ENCODE assay signal across 18 cellular contexts in the genomic region with DNA sequence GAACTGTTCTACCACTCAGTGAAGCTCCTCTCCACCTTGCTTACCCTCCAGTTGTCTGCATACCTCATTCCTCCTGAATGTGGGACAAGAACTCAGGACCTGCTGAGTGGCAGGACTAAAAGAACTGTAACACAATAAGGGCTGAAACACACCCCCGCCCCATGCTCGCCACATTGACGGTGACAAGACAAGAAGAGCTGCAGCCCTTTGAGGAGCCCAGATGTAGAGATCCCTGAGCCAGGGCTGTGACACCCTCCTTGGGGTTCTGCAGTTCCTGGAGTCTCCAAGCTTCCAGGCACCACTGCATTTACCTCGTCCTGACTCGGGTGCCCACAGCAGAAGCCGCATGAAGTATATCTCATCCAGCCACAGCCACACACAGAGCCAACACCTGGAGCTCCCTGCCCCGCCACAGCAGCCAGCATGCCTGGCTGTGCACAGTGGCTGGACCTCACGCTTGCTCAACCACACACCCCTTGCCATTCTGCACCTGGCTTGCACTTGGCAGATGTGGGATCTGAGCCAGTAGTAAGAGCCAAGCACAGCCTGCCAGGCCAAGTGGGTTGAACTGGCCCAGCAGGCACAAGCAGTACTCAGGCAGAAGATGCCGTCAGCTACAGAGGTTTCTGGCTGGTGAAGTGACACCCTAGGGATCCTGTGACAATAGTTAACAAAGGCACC.
DNase-seq lines count a peak whose midpoint lies in the region; ATAC-seq and TF ChIP-seq lines count a peak whose summit lies in the region.
"Had no signal": no experiment of that assay in that cellular context is flagged by ENCODE, and none has a peak within 500 bp of the region (broad histone marks: within the 10 kb centered on the region; RNA-seq: fewer than 3 reads in every experiment).

No MANE protein-coding gene starts in this region.

- no peak overlapping the region for H3K4me3 ChIP-seq in body of pancreas
- no peak overlapping the region for H3K4me3 ChIP-seq in skeletal muscle cell (ENCODE audit: low read depth, low read length)
- H3K4me3 ChIP-seq: GM23248, Peyer's patch had no signal

- no peaks in the 10 kb centered on the region for H3K4me1 ChIP-seq in body of pancreas
- H3K4me1 ChIP-seq: Peyer's patch had no signal

- H3K36me3 ChIP-seq in body of pancreas (replicated peaks in 1 of 2; ENCODE audit: insufficient read depth in 1 of 2, low read depth in 2 of 2) = peaks cover 0 to 2% of the 10 kb centered on the region in 2 donors

- no peak overlapping the region for H3K27ac ChIP-seq in body of pancreas
- H3K27ac ChIP-seq: GM23248, Peyer's patch had no signal

- TF ChIP-seq CTCF in body of pancreas (IDR thresholded peaks at IDR 0.05) = no peak

- no peaks in the 10 kb centered on the region for H3K27me3 ChIP-seq in body of pancreas
- H3K27me3 ChIP-seq: Peyer's patch had no signal

- H3K9me3 ChIP-seq in body of pancreas = no peaks in the 10 kb centered on the region
- H3K9me3 ChIP-seq: Peyer's patch had no signal

- ATAC-seq in body of pancreas (peak; percentile 81), left lobe of liver (peak; percentile 91), HG02852 (IDR thresholded peaks at IDR 0.05; ENCODE audit: unreplicated experiment) (no peak), GM21526 (IDR thresholded peaks at IDR 0.05; ENCODE audit: low FRiP score, unreplicated experiment) (no peak)
- ATAC-seq: left colon had no signal

- 79 to 87% methylated on average over 8 to 9 of the region's 9 CpGs for WGBS in body of pancreas, 2 donors

- intact Hi-C loops in body of pancreas (cut with DNase I) = no loop called here

- no peak for TF ChIP-seq POLR2A in body of pancreas (IDR thresholded peaks at IDR 0.05)

- DNase-seq in NCI-H2029 (lab: John Stamatoyannopoulos, UW) = peak; percentile 51
- DNase-seq in body of pancreas = peak; percentile 57 to 86 (median 68)
- peak; percentile 93 for DNase-seq in left lobe of liver (ENCODE audit: low spot score)
- peak; percentile 4 for DNase-seq in skeletal muscle cell (ENCODE audit: low read depth)
- DNase-seq in dedifferentiated amniotic fluid mesenchymal stem cell (ENCODE audit: extremely low spot score) = no peak
- no peak for DNase-seq in GM03348 (ENCODE audit: low spot score)
- DNase-seq: activated CD4-positive, alpha-beta T cell treated with anti-CD3 and anti-CD28 coated beads, Interleukin-2, amount 50 U/mL, for 48 hours; activated T-cell treated with anti-CD3 and anti-CD28 coated beads, Interleukin-2, amount 50 U/mL, for 48 hours; central memory CD4-positive, alpha-beta T cell; effector memory CD4-positive, alpha-beta T cell; GM23248; naive B cell; NCI-H1694; NCI-H748 treated with DMSO at 0.1 percent for 48 hours; Peyer's patch had no signal

Comparison
In these comparisons a context has a peak if more than half of its experiments do, and no peak if none do; other contexts are left out.
1. DNase-seq: peak in NCI-H2029 (single experiment), body of pancreas (4 of 4), left lobe of liver (single experiment) and skeletal muscle cell (single experiment); none in dedifferentiated amniotic fluid mesenchymal stem cell (single experiment) and GM03348 (single experiment).
2. ATAC-seq: peak in body of pancreas (single experiment) and left lobe of liver (single experiment); none in HG02852 (single experiment) and GM21526 (single experiment).